8 cellular contexts compared by ENCODE assay signal in genomic region chr15:43793647-43794046, GRCh38. TPM values are rescaled to one million over a fixed set of nuclear protein-coding genes. Genes with fewer than 3 reads are reported as not detected.
DNase-seq lines count a peak whose midpoint lies in the region; ATAC-seq and TF ChIP-seq lines count a peak whose summit lies in the region.

No MANE protein-coding gene starts in this region.

- H3K36me3 ChIP-seq in heart right ventricle (peaks cover 0 to 54% (median 15%) of the 10 kb centered on the region in 9 donors), brain microvascular endothelial cell (replicated peaks) (peaks cover 43% of the 10 kb centered on the region), mesodermal cell (ENCODE audit: control insufficient read depth, insufficient read depth, low read length) (peaks cover 55% of the 10 kb centered on the region), uterus (no peaks in the 10 kb centered on the region)

- ATAC-seq in heart right ventricle (no peak), HG02852 (IDR thresholded peaks at IDR 0.05; ENCODE audit: unreplicated experiment) (no peak)

- in situ Hi-C loops in brain microvascular endothelial cell (cut with HindIII; ENCODE audit: low pct_ligation_motif_present, low sequenced_read_pairs) = no loop called here

- DNase-seq in heart right ventricle (no peak), cardiac septum (ENCODE audit: low spot score) (no peak), brain microvascular endothelial cell (no peak), uterus (peak in 1 of 2 donors; percentile 24), NCI-H2196 (lab: John Stamatoyannopoulos, UW; ENCODE audit: unreplicated experiment) (no peak), CD1c-positive myeloid dendritic cell (ENCODE audit: extremely low spot score) (no peak)

- WGBS in heart right ventricle, 2 donors = 75 to 77% methylated on average over 10 of the region's 10 CpGs
- 91 to 99% methylated on average over 8 to 9 of the region's 10 CpGs for WGBS in mesodermal cell (ENCODE audit: insufficient coverage in 2 of 2), 2 experiments

- intact Hi-C loops in heart right ventricle (cut with DNase I) (loop anchor here in 1 of 10 donors (5.0 kb wide), 1 partner anchor 301 kb away; the partner anchor contains the start of gene TP53BP1), cardiac septum (cut with DNase I) (no loop called here), uterus (cut with DNase I; ENCODE audit: low total_unique reads) (no loop called here)

- no peak for TF ChIP-seq CTCF in heart right ventricle (IDR thresholded peaks at IDR 0.05)
- TF ChIP-seq CTCF in brain microvascular endothelial cell (IDR thresholded peaks at IDR 0.05; ENCODE audit: low read depth, low read length, missing control alignments) = no peak
- no peak for TF ChIP-seq CTCF in uterus (IDR thresholded peaks at IDR 0.05)

- peak overlapping the region; percentile 70 to 100 (median 90) for H3K4me3 ChIP-seq in heart right ventricle
- H3K4me3 ChIP-seq in brain microvascular endothelial cell (ENCODE audit: low read depth, low read length) = peak overlapping the region; percentile 100
- H3K4me3 ChIP-seq in mesodermal cell (ENCODE audit: extremely low read depth, insufficient read depth, low read length, poor library complexity, severe bottlenecking) = peak overlapping the region; percentile 100
- peak overlapping the region; percentile 85 to 98 for H3K4me3 ChIP-seq in uterus

- H3K27me3 ChIP-seq in heart right ventricle (no peaks in the 10 kb centered on the region), brain microvascular endothelial cell (replicated peaks) (no peaks in the 10 kb centered on the region), uterus (no peaks in the 10 kb centered on the region)

- H3K9me3 ChIP-seq in heart right ventricle (no peaks in the 10 kb centered on the region), mesodermal cell (ENCODE audit: control insufficient read depth, low read length) (no peaks in the 10 kb centered on the region), uterus (no peaks in the 10 kb centered on the region)

- H3K4me1 ChIP-seq in heart right ventricle (peaks cover 20 to 62% (median 46%) of the 10 kb centered on the region in 9 donors), mesodermal cell (ENCODE audit: control insufficient read depth, insufficient read depth, low read length, poor library complexity, severe bottlenecking) (peaks cover 40% of the 10 kb centered on the region), uterus (peaks cover 4 to 20% of the 10 kb centered on the region in 2 donors)

- TF ChIP-seq POLR2A in uterus (IDR thresholded peaks at IDR 0.05) = no peak

- H3K27ac ChIP-seq in heart right ventricle (peak overlapping the region in 9 of 10 donors; percentile 95 to 100 (median 98)), brain microvascular endothelial cell (no peak overlapping the region), mesodermal cell (ENCODE audit: low read depth, low read length, severe bottlenecking) (peak overlapping the region; percentile 73), uterus (peak overlapping the region; percentile 97)

RNA-seq across cellular contexts. Expression of gene SERF2, which starts 1.5 kb away (rescaled TPM):
- total RNA-seq in heart right ventricle = 1,000 to 10,000 TPM in 3 of 10 donors, 100 to 1,000 TPM in 7; 626 to 1,166 (median 689) TPM
- polyA plus RNA-seq in heart right ventricle = 1,000 to 10,000 TPM; 2,367 to 4,286 TPM
- 943 TPM for total RNA-seq in cardiac septum
- polyA plus RNA-seq in mesodermal cell (2013, experiment 1 of 2) = 1,040 TPM
- 905 TPM for polyA plus RNA-seq in mesodermal cell (2013, experiment 2 of 2)
- total RNA-seq in uterus = 100 to 1,000 TPM; 131 to 715 (median 367) TPM

RNA-seq across cellular contexts. Expression of gene SERINC4, which starts 6.4 kb away (rescaled TPM):
- total RNA-seq in heart right ventricle (under 1 TPM in 9 of 10 donors, not detected in 1; 0.09 to 0.72 (median 0.38) TPM), cardiac septum (0.43 TPM), uterus (under 1 TPM in 2 of 4 donors, not detected in 2; 0.28 to 0.49 TPM)
- polyA plus RNA-seq in heart right ventricle = under 1 TPM; 0.29 to 0.59 TPM
- polyA plus RNA-seq in mesodermal cell (2013, experiment 1 of 2) = not detected
- polyA plus RNA-seq in mesodermal cell (2013, experiment 2 of 2) = not detected

RNA-seq across cellular contexts. Expression of gene HYPK, which starts 6.8 kb away (rescaled TPM):
- total RNA-seq in heart right ventricle (10 to 100 TPM in 5 of 10 donors, 1 to 10 TPM in 5; 5.5 to 24.3 (median 9.9) TPM), cardiac septum (11.7 TPM), uterus (10 to 100 TPM in 3 of 4 donors, 1 to 10 TPM in 1; 4.8 to 42.3 (median 14.1) TPM)
- polyA plus RNA-seq in heart right ventricle = 10 to 100 TPM; 11.4 to 23.0 TPM
- 9.6 TPM for polyA plus RNA-seq in mesodermal cell (2013, experiment 1 of 2)
- polyA plus RNA-seq in mesodermal cell (2013, experiment 2 of 2) = 9.6 TPM

RNA-seq across cellular contexts. Expression of gene ELL3, which starts 16.9 kb away (rescaled TPM):
- total RNA-seq in heart right ventricle (1 to 10 TPM in 3 of 10 donors, under 1 TPM in 7; 0.25 to 1.6 (median 0.84) TPM), cardiac septum (2.2 TPM), uterus (1 to 10 TPM in 2 of 4 donors, under 1 TPM in 1, not detected in 1; 0.59 to 9.6 (median 9.6) TPM)
- 1 to 10 TPM in 1 of 2 donors, under 1 TPM in 1; 0.84 to 1.2 TPM for polyA plus RNA-seq in heart right ventricle
- 0.88 TPM for polyA plus RNA-seq in mesodermal cell (2013, experiment 1 of 2)
- polyA plus RNA-seq in mesodermal cell (2013, experiment 2 of 2) = 0.76 TPM

RNA-seq across cellular contexts. Expression of gene MFAP1, which starts 30.8 kb away (rescaled TPM):
- total RNA-seq in heart right ventricle (10 to 100 TPM; 16.6 to 23.4 (median 20.7) TPM), cardiac septum (19.8 TPM), uterus (10 to 100 TPM in 3 of 4 donors, 1 to 10 TPM in 1; 9.5 to 26.3 (median 15.1) TPM)
- 10 to 100 TPM; 13.0 to 22.5 TPM for polyA plus RNA-seq in heart right ventricle
- 30.1 TPM for polyA plus RNA-seq in mesodermal cell (2013, experiment 1 of 2)
- polyA plus RNA-seq in mesodermal cell (2013, experiment 2 of 2) = 32.0 TPM
